In the genomic region with DNA sequence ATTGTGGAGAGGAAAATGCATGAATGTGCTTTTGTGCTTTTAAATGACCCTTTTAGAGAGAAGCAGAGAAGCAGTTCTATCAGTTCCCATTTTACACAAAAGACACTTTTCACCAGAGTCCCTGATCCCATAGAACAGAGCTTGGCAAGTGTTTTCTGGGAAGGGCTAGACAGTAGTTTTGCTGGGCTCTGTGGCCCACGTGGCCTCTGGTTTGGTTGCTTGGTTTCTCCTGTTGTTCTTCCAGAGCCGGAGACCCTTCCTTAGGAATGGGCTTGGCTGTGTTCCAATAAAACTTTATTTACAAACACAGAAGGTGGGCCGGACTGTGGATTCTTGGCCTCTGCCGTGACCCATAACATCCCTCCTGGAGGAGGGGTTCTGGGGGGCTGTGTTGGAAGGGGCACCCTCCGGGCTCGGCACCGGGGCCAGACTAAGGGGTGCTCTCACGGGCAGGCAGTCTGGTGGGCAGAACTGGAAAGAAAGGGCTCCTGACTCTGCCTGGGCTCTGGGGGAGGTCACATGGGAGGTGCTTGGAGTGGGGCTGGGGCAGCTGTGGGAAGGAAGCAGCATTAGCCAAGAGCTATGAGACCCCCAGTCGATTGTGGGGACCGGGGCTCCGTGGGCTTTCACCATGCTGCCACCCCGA, we compare ENCODE assay signal across 12 cellular contexts. TPM values are rescaled to one million over a fixed set of nuclear protein-coding genes. Genes with fewer than 3 reads are reported as not detected.
DNase-seq lines count a peak whose midpoint lies in the region; ATAC-seq lines count a peak whose summit lies in the region.
"Had no signal": no experiment of that assay in that cellular context is flagged by ENCODE, and none has a peak within 500 bp of the region (broad histone marks: within the 10 kb centered on the region; RNA-seq: fewer than 3 reads in every experiment).

No MANE protein-coding gene starts in this region.

- peaks cover 52% of the 10 kb centered on the region for H3K4me1 Mint-ChIP-seq in activated naive CD4-positive, alpha-beta T cell treated with anti-CD3 and anti-CD28 coated beads, Interleukin-2, amount 50 U/mL, for 24 hours
- H3K4me1 Mint-ChIP-seq in T-helper 17 cell (peaks cover 40% of the 10 kb centered on the region), memory B cell (peaks cover 63% of the 10 kb centered on the region)

- H3K9me3 Mint-ChIP-seq in activated naive CD4-positive, alpha-beta T cell treated with anti-CD3 and anti-CD28 coated beads, Interleukin-2, amount 50 U/mL, for 24 hours: no peaks in the 10 kb centered on the region
- H3K9me3 Mint-ChIP-seq in memory B cell: peaks cover 2% of the 10 kb centered on the region

- H3K27ac Mint-ChIP-seq in activated naive CD4-positive, alpha-beta T cell treated with anti-CD3 and anti-CD28 coated beads, Interleukin-2, amount 50 U/mL, for 24 hours: peak overlapping the region; percentile 43
- H3K27ac Mint-ChIP-seq in T-helper 17 cell (peak overlapping the region; percentile 80), memory B cell (peak overlapping the region; percentile 95)

- no peak for DNase-seq in activated naive CD4-positive, alpha-beta T cell treated with Interleukin-2 at 50 U/mL for 16 hours
- no peak for DNase-seq in T-helper 17 cell
- DNase-seq in memory B cell (ENCODE audit: low spot score in 2 of 2): no peak
- DNase-seq: lower lobe of right lung had no signal

- H3K27ac ChIP-seq in temporal lobe (ENCODE audit: low read depth, low read length): peak overlapping the region; percentile 82
- H3K27ac ChIP-seq: C4-2B, lower lobe of right lung had no signal

- H3K36me3 Mint-ChIP-seq in activated naive CD4-positive, alpha-beta T cell treated with anti-CD3 and anti-CD28 coated beads, Interleukin-2, amount 50 U/mL, for 24 hours: peaks cover 7% of the 10 kb centered on the region
- peaks cover 2% of the 10 kb centered on the region for H3K36me3 Mint-ChIP-seq in T-helper 17 cell (ENCODE audit: low read depth)
- peaks cover 17% of the 10 kb centered on the region for H3K36me3 Mint-ChIP-seq in memory B cell

- ATAC-seq in T-helper 17 cell: no peak
- ATAC-seq in memory B cell (ENCODE audit: low read depth): no peak
- no peak for ATAC-seq in HG03196 (IDR thresholded peaks at IDR 0.05; ENCODE audit: unreplicated experiment)
- no peak for ATAC-seq in GM21825 (IDR thresholded peaks at IDR 0.05; ENCODE audit: unreplicated experiment)
- no peak for ATAC-seq in HG02973 (IDR thresholded peaks at IDR 0.05; ENCODE audit: unreplicated experiment)
- ATAC-seq: lower lobe of right lung had no signal

- no peaks in the 10 kb centered on the region for H3K27me3 Mint-ChIP-seq in activated naive CD4-positive, alpha-beta T cell treated with anti-CD3 and anti-CD28 coated beads, Interleukin-2, amount 50 U/mL, for 24 hours
- H3K27me3 Mint-ChIP-seq in T-helper 17 cell (no peaks in the 10 kb centered on the region), memory B cell (no peaks in the 10 kb centered on the region)

- no peaks in the 10 kb centered on the region for H3K9me3 ChIP-seq in T-helper 17 cell (ENCODE audit: control insufficient read depth, low read length, poor library complexity, severe bottlenecking)
- H3K9me3 ChIP-seq: lower lobe of right lung had no signal

- peak overlapping the region; percentile 45 for H3K4me3 Mint-ChIP-seq in activated naive CD4-positive, alpha-beta T cell treated with anti-CD3 and anti-CD28 coated beads, Interleukin-2, amount 50 U/mL, for 24 hours
- H3K4me3 Mint-ChIP-seq in T-helper 17 cell: no peak overlapping the region
- peak overlapping the region; percentile 84 for H3K4me3 Mint-ChIP-seq in memory B cell

RNA-seq across cellular contexts. Expression of gene SPPL2B, which starts 3.2 kb away (rescaled TPM):
- 10 to 100 TPM; 73.2 to 86.1 TPM for total RNA-seq in T-helper 17 cell
- total RNA-seq in temporal lobe: 24.1 TPM

RNA-seq across cellular contexts. Expression of gene LSM7, which starts 3.3 kb away (rescaled TPM):
- total RNA-seq in T-helper 17 cell: 10 to 100 TPM; 71.5 to 72.2 TPM
- 70.3 TPM for total RNA-seq in temporal lobe

RNA-seq across cellular contexts. Expression of gene LINGO3, which starts 23.8 kb away (rescaled TPM):
- under 1 TPM; 0.20 to 0.29 TPM for total RNA-seq in T-helper 17 cell
- 0.74 TPM for total RNA-seq in temporal lobe
- total RNA-seq: lower lobe of right lung had no signal

RNA-seq across cellular contexts. Expression of gene TMPRSS9, which starts 28.3 kb away (rescaled TPM):
- not detected for total RNA-seq in T-helper 17 cell
- total RNA-seq in temporal lobe: 0.25 TPM
- total RNA-seq: H7; lower lobe of right lung; T-helper 1 cell treated with Interleukin-12 subunit alpha and Interleukin-12 subunit beta and Interleukin-4 antibody, amounts not matched to agents 30 ng/mL and 1 ng/mL, for 36 hours had no signal

RNA-seq across cellular contexts. Expression of gene PEAK3, which starts 49.7 kb away (rescaled TPM):
- total RNA-seq in T-helper 17 cell (not detected), temporal lobe (under 0.01 TPM)
- total RNA-seq: H7 had no signal

Comparison
In these comparisons a context has a peak if more than half of its experiments do, and no peak if none do; other contexts are left out.
1. H3K27ac Mint-ChIP-seq: peak in every context shown above with its lines; median percentile 95 in memory B cell; 80 in T-helper 17 cell; 43 in activated naive CD4-positive, alpha-beta T cell treated with anti-CD3 and anti-CD28 coated beads, Interleukin-2, amount 50 U/mL, for 24 hours.